Comparison of ENCODE assay signal across 17 cellular contexts in genomic region chr7:156461881-156462665, GRCh38.
"Had no signal": no experiment of that assay in that cellular context is flagged by ENCODE, and none has a peak within 500 bp of the region (broad histone marks: within the 10 kb centered on the region; RNA-seq: fewer than 3 reads in every experiment).

No MANE protein-coding gene starts in this region.

- H3K27ac ChIP-seq: cardiac muscle cell had no signal

- H3K36me3 ChIP-seq: cardiac muscle cell had no signal

- H3K27me3 ChIP-seq: cardiac muscle cell had no signal

- H3K4me3 ChIP-seq: cardiac muscle cell had no signal

- ATAC-seq: activated CD8-positive, alpha-beta memory T cell treated with anti-CD3 and anti-CD28 coated beads, Interleukin-2, amount 10 ng/mL, durations not matched to agents 7 days and 5 days; effector memory CD8-positive, alpha-beta T cell; right cardiac atrium; stimulated activated naive CD8-positive, alpha-beta T cell treated with anti-CD3 and anti-CD28 coated beads, Interleukin-15, amount 100 ng/mL, for 72 hours had no signal

- DNase-seq: activated B cell treated with CpG ODN at 0.5 μM for 24 hours; activated CD4-positive, alpha-beta memory T cell treated with anti-CD3 and anti-CD28 coated beads for 36 hours; activated CD4-positive, alpha-beta T cell treated with anti-CD3 and anti-CD28 coated beads for 4 hours; activated CD8-positive, alpha-beta memory T cell treated with anti-CD3 and anti-CD28 coated beads, Interleukin-2, amount 10 ng/mL, durations not matched to agents 7 days and 5 days; activated naive CD4-positive, alpha-beta T cell treated with Interleukin-2 at 50 U/mL for 16 hours; activated naive CD8-positive, alpha-beta T cell treated with anti-CD3 and anti-CD28 coated beads, Interleukin-2, amount 10 ng/mL, durations not matched to agents 7 days and 5 days; activated T-cell treated with anti-CD3 and anti-CD28 coated beads, Interleukin-2, amount 50 U/mL, for 1 hour; amygdala; dermis blood vessel endothelial cell; effector memory CD8-positive, alpha-beta T cell; foreskin fibroblast; midbrain; occipital lobe; right cardiac atrium; stimulated activated CD4-positive, alpha-beta T cell treated with anti-CD3 and anti-CD28 coated beads, Interleukin-2, amount 100 ng/mL, for 24 hours; stimulated activated naive CD8-positive, alpha-beta T cell treated with anti-CD3 and anti-CD28 coated beads, Interleukin-15, amount 100 ng/mL, for 72 hours had no signal
